In genomic region chr2:219484343-219485200, GRCh38 we compare ENCODE assay signal across 3 cellular contexts.
TF ChIP-seq lines count a peak whose summit lies in the region.

No MANE protein-coding gene starts in this region.

TF ChIP-seq in K562, 482 proteins besides CTCF, POLR2A, EP300 and RAD21:
- TF ChIP-seq NR3C1 (CRISPR knock-in tag; IDR thresholded peaks at IDR 0.05), result no peak
- TF ChIP-seq ZBTB33 (CRISPR knock-in tag; IDR thresholded peaks at IDR 0.05), result peak; percentile 30; the same call in 1 of the 2 replicates

TF ChIP-seq in SK-N-SH treated with all-trans-retinoic acid at 6 μM for 48 hours, 23 proteins besides CTCF, POLR2A, EP300 and RAD21:
- no peak for TF ChIP-seq ARNTL (CRISPR knock-in tag; IDR thresholded peaks at IDR 0.05; ENCODE audit: borderline replicate concordance, low read depth)
- no peak for TF ChIP-seq ZNF8 (CRISPR knock-in tag; IDR thresholded peaks at IDR 0.05)
- TF ChIP-seq ISL1 (CRISPR knock-in tag; IDR thresholded peaks at IDR 0.05), result no peak
- no peak for TF ChIP-seq ESRRG (CRISPR knock-in tag; IDR thresholded peaks at IDR 0.05)
- no peak for TF ChIP-seq ZC3H10 (CRISPR knock-in tag; IDR thresholded peaks at IDR 0.05)
- TF ChIP-seq TOX (CRISPR knock-in tag; IDR thresholded peaks at IDR 0.05; ENCODE audit: borderline replicate concordance), result no peak
- no peak for TF ChIP-seq PPARA (CRISPR knock-in tag; IDR thresholded peaks at IDR 0.05; ENCODE audit: borderline replicate concordance)
- no peak for TF ChIP-seq RARB (CRISPR knock-in tag; IDR thresholded peaks at IDR 0.05)
- no peak for TF ChIP-seq POU6F1 (CRISPR knock-in tag; IDR thresholded peaks at IDR 0.05; ENCODE audit: borderline replicate concordance, low read depth)
- TF ChIP-seq SNAI2 (CRISPR knock-in tag; IDR thresholded peaks at IDR 0.05), result no peak

TF ChIP-seq in SK-N-SH, 30 proteins besides CTCF, POLR2A, EP300 and RAD21:
- TF ChIP-seq FOSL2 (IDR thresholded peaks at IDR 0.05; ENCODE audit: borderline replicate concordance, low read depth) (no peak), USF2 (IDR thresholded peaks at IDR 0.05; ENCODE audit: borderline replicate concordance, low read depth, low read length) (no peak), REST (IDR thresholded peaks at IDR 0.05; ENCODE audit: low read depth, low read length) (no peak), YY1 (IDR thresholded peaks at IDR 0.05; ENCODE audit: low read depth) (no peak), ZBTB33 (IDR thresholded peaks at IDR 0.05; ENCODE audit: borderline replicate concordance, low read depth) (no peak), PBX3 (IDR thresholded peaks at IDR 0.05) (no peak), FOXM1 (IDR thresholded peaks at IDR 0.05; ENCODE audit: low read depth) (no peak), RFX5 (IDR thresholded peaks at IDR 0.05; ENCODE audit: low read length) (no peak), IRF3 (IDR thresholded peaks at IDR 0.05; ENCODE audit: low read depth, low read length) (no peak), ELF1 (IDR thresholded peaks at IDR 0.05) (no peak), MEF2A (IDR thresholded peaks at IDR 0.05; ENCODE audit: borderline replicate concordance, low read depth) (no peak), NRF1 (IDR thresholded peaks at IDR 0.05; ENCODE audit: low read depth, low read length) (no peak), MXI1 (IDR thresholded peaks at IDR 0.05; ENCODE audit: low read depth, low read length) (no peak), RXRA (IDR thresholded peaks at IDR 0.05; ENCODE audit: borderline replicate concordance, low read depth) (no peak), GABPA (IDR thresholded peaks at IDR 0.05; ENCODE audit: low read depth) (no peak), JUND (IDR thresholded peaks at IDR 0.05) (no peak), EZH2phosphoT487 (IDR thresholded peaks at IDR 0.05; ENCODE audit: borderline replicate concordance, low read depth) (no peak), TAF1 (IDR thresholded peaks at IDR 0.05; ENCODE audit: borderline replicate concordance, low read depth, low read length) (no peak), POLR2AphosphoS5 (IDR thresholded peaks at IDR 0.05; ENCODE audit: low read depth, low read length) (no peak)
TF ChIP-seq in SK-N-SH: peak in this region for 0.
